ENCODE assay signal across 11 cellular contexts in genomic region chr3:76138921-76139320, GRCh38.
"Had no signal": no experiment of that assay in that cellular context is flagged by ENCODE, and none has a peak within 500 bp of the region (broad histone marks: within the 10 kb centered on the region; RNA-seq: fewer than 3 reads in every experiment).

No MANE protein-coding gene starts in this region.

- H3K27me3 ChIP-seq: cardiac muscle cell, neural progenitor cell, pancreas had no signal

- ATAC-seq: activated naive CD4-positive, alpha-beta T cell treated with anti-CD3 and anti-CD28 coated beads, Interleukin-2, amount 50 U/mL, for 72 hours; activated T-cell treated with anti-CD3 and anti-CD28 coated beads, Interleukin-2, amount 50 U/mL, for 72 hours; pancreas; stimulated activated memory B cell treated with anti-CD40 and anti-IgM and Interleukin-4, amounts not matched to agents 10 μg/mL and 1 μg/mL and 100 μg/mL, for 72 hours had no signal

- H3K27ac ChIP-seq: cardiac muscle cell, neural progenitor cell, pancreas had no signal

- H3K4me3 ChIP-seq: cardiac muscle cell, neural progenitor cell, pancreas had no signal

- H3K9me3 ChIP-seq: pancreas had no signal

- H3K36me3 ChIP-seq: cardiac muscle cell, neural progenitor cell, pancreas had no signal

- H3K9ac ChIP-seq: neural progenitor cell had no signal

- H2AFZ ChIP-seq: neural progenitor cell had no signal

- H3K4me2 ChIP-seq: neural progenitor cell had no signal

- H3K4me1 ChIP-seq: neural progenitor cell, pancreas had no signal

- DNase-seq: activated CD4-positive, alpha-beta T cell treated with anti-CD3 and anti-CD28 coated beads, Interleukin-2, amount 10 ng/mL, durations not matched to agents 7 days and 5 days; activated CD8-positive, alpha-beta memory T cell treated with anti-CD3 and anti-CD28 coated beads, Interleukin-2, amount 50 U/mL, for 48 hours; activated gamma-delta T cell; activated T-cell treated with anti-CD3 and anti-CD28 coated beads, Interleukin-2, amount 50 U/mL, for 72 hours; erythroblast; hippocampal formation; pancreas had no signal
